12 cellular contexts compared by ENCODE assay signal in the genomic region with DNA sequence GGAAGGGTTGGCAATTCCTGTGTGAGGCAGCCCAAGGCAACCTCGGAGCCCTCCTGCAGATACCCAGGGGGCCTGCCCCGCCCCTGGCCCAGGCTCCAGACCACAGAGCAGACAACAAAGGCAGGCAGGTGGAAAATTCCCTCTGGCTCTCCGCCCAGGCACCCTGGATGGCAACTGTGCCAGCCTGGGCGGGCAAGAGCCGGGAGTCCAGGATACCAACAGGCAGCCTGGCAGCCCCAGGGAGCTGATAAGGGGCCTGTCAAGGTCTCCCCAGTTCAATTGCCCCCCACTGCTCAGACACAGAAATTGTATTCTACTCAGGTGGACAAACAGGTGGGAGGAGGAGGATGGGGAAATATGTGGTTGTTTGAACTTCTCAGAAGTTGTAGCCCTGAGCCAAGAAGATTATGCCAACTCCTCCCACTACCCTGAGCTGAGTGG. TPM values are rescaled to one million over a fixed set of nuclear protein-coding genes. Genes with fewer than 3 reads are reported as not detected.
DNase-seq lines count a peak whose midpoint lies in the region; ATAC-seq and TF ChIP-seq lines count a peak whose summit lies in the region.
"Had no signal": no experiment of that assay in that cellular context is flagged by ENCODE, and none has a peak within 500 bp of the region (broad histone marks: within the 10 kb centered on the region; RNA-seq: fewer than 3 reads in every experiment).

No MANE protein-coding gene starts in this region.

- no peak overlapping the region for H3K9ac ChIP-seq in endodermal cell (ENCODE audit: extremely low read depth, low read length, poor library complexity, severe bottlenecking)

- no peak for TF ChIP-seq CTCF in endodermal cell (conservative IDR thresholded peaks at IDR 0.05)

- DNase-seq in DMS153 treated with DMSO at 0.1 percent for 48 hours (lab: John Stamatoyannopoulos, UW; ENCODE audit: unreplicated experiment) = peak; percentile 95
- peak; percentile 89 for DNase-seq in NCI-H2171 treated with DMSO at 0.1 percent for 48 hours (lab: John Stamatoyannopoulos, UW)
- DNase-seq in endodermal cell = peak; percentile 67
- peak; percentile 70 for DNase-seq in myocyte (ENCODE audit: low read depth)
- no peak for DNase-seq in AG20443 (ENCODE audit: low spot score)
- DNase-seq in GM19240 (ENCODE audit: insufficient read length, low spot score) = no peak
- DNase-seq: activated CD8-positive, alpha-beta memory T cell treated with anti-CD3 and anti-CD28 coated beads, Interleukin-2, amount 10 ng/mL, durations not matched to agents 7 days and 5 days; C1 segment of cervical spinal cord; IMR-90 had no signal

- peaks cover 36% of the 10 kb centered on the region for H3K4me1 Mint-ChIP-seq in endodermal cell
- H3K4me1 Mint-ChIP-seq: activated CD8-positive, alpha-beta memory T cell treated with anti-CD3 and anti-CD28 coated beads, Interleukin-2, amount 10 ng/mL, durations not matched to agents 7 days and 5 days; central memory CD8-positive, alpha-beta T cell had no signal

- ATAC-seq in GM21737 (IDR thresholded peaks at IDR 0.05; ENCODE audit: unreplicated experiment) = no peak
- ATAC-seq in GM21367 (IDR thresholded peaks at IDR 0.05; ENCODE audit: unreplicated experiment) = no peak
- ATAC-seq: activated CD8-positive, alpha-beta memory T cell treated with anti-CD3 and anti-CD28 coated beads, Interleukin-2, amount 10 ng/mL, durations not matched to agents 7 days and 5 days had no signal

- H3K4me1 ChIP-seq in endodermal cell (ENCODE audit: control insufficient read depth, insufficient read depth, low read length) = peaks cover 10% of the 10 kb centered on the region

- 81 to 84% methylated on average over 5 of the region's 5 CpGs for WGBS in endodermal cell (ENCODE audit: insufficient coverage in 1 of 2, insufficient read length in 1 of 2), 2 experiments

- H3K27ac ChIP-seq in endodermal cell (ENCODE audit: low read depth, low read length) = no peak overlapping the region

- H3K27ac Mint-ChIP-seq in endodermal cell = peak overlapping the region; percentile 74
- H3K27ac Mint-ChIP-seq: activated CD8-positive, alpha-beta memory T cell treated with anti-CD3 and anti-CD28 coated beads, Interleukin-2, amount 10 ng/mL, durations not matched to agents 7 days and 5 days had no signal

- no peaks in the 10 kb centered on the region for H3K36me3 ChIP-seq in endodermal cell (ENCODE audit: control insufficient read depth, insufficient read depth, low read length)

- H3K36me3 Mint-ChIP-seq in endodermal cell (ENCODE audit: low read depth) = no peaks in the 10 kb centered on the region
- H3K36me3 Mint-ChIP-seq: activated CD8-positive, alpha-beta memory T cell treated with anti-CD3 and anti-CD28 coated beads, Interleukin-2, amount 10 ng/mL, durations not matched to agents 7 days and 5 days had no signal

- no peaks in the 10 kb centered on the region for H3K9me3 Mint-ChIP-seq in endodermal cell
- H3K9me3 Mint-ChIP-seq: central memory CD8-positive, alpha-beta T cell had no signal

- H3K9me3 ChIP-seq in endodermal cell (ENCODE audit: control insufficient read depth, low read length) = no peaks in the 10 kb centered on the region

- H3K27me3 Mint-ChIP-seq in endodermal cell (ENCODE audit: insufficient read depth) = no peaks in the 10 kb centered on the region
- H3K27me3 Mint-ChIP-seq: activated CD8-positive, alpha-beta memory T cell treated with anti-CD3 and anti-CD28 coated beads, Interleukin-2, amount 10 ng/mL, durations not matched to agents 7 days and 5 days; central memory CD8-positive, alpha-beta T cell had no signal

- H3K27me3 ChIP-seq in endodermal cell (ENCODE audit: control insufficient read depth, insufficient read depth, low read length, poor library complexity, severe bottlenecking) = no peaks in the 10 kb centered on the region

- H3K4me3 Mint-ChIP-seq in endodermal cell = no peak overlapping the region
- H3K4me3 Mint-ChIP-seq: activated CD8-positive, alpha-beta memory T cell treated with anti-CD3 and anti-CD28 coated beads, Interleukin-2, amount 10 ng/mL, durations not matched to agents 7 days and 5 days; central memory CD8-positive, alpha-beta T cell had no signal

- no peak overlapping the region for H3K4me3 ChIP-seq in endodermal cell (ENCODE audit: low read length)

RNA-seq across cellular contexts. Expression of a gene that starts 15.4 kb away (rescaled TPM):
- total RNA-seq in endodermal cell = under 1 TPM in 1 of 2 donors, not detected in 1; 0.04 TPM
- 0.07 TPM for polyA plus RNA-seq in endodermal cell (2013, experiment 1 of 2)
- 0.12 TPM for polyA plus RNA-seq in endodermal cell (2013, experiment 2 of 2)
- total RNA-seq in myocyte = not detected in 2 replicates
- 0.13 TPM for polyA plus RNA-seq in myocyte (2012)
- total RNA-seq: activated CD8-positive, alpha-beta memory T cell treated with anti-CD3 and anti-CD28 coated beads, Interleukin-2, amount 10 ng/mL, durations not matched to agents 7 days and 5 days; IMR-90 had no signal

RNA-seq across cellular contexts. Expression of a gene that starts 37.2 kb away (rescaled TPM):
- total RNA-seq in endodermal cell (10 to 100 TPM; 72.8 to 82.0 TPM), myocyte (32.2 and 39.3 TPM in 2 replicates)
- 52.4 TPM for polyA plus RNA-seq in endodermal cell (2013, experiment 1 of 2)
- 54.7 TPM for polyA plus RNA-seq in endodermal cell (2013, experiment 2 of 2)
- polyA plus RNA-seq in myocyte (2012) = 70.0 TPM

RNA-seq across cellular contexts. Expression of a gene that starts 53.1 kb away (rescaled TPM):
- not detected for total RNA-seq in endodermal cell
- polyA plus RNA-seq in endodermal cell (2013, experiment 1 of 2) = not detected
- not detected for polyA plus RNA-seq in endodermal cell (2013, experiment 2 of 2)
- not detected in 2 replicates for total RNA-seq in myocyte
- 0.25 TPM for polyA plus RNA-seq in myocyte (2012)
- total RNA-seq: IMR-90 had no signal

Comparison
In these comparisons a context has a peak if more than half of its experiments do, and no peak if none do; other contexts are left out.
1. DNase-seq: peak in DMS153 treated with DMSO at 0.1 percent for 48 hours (single experiment), NCI-H2171 treated with DMSO at 0.1 percent for 48 hours (single experiment), endodermal cell (single experiment) and myocyte (single experiment); none in AG20443 (single experiment) and GM19240 (single experiment).